In genomic region chr15:49855917-49856637, GRCh38 we compare ENCODE assay signal across 10 cellular contexts.
DNase-seq lines count a peak whose midpoint lies in the region; ATAC-seq and TF ChIP-seq lines count a peak whose summit lies in the region.
"Had no signal": no experiment of that assay in that cellular context is flagged by ENCODE, and none has a peak within 500 bp of the region (broad histone marks: within the 10 kb centered on the region; RNA-seq: fewer than 3 reads in every experiment).

No MANE protein-coding gene starts in this region.

- peaks cover 0 to 15% of the 10 kb centered on the region in 2 donors for H3K4me1 Mint-ChIP-seq in natural killer cell
- peaks cover 6 to 17% of the 10 kb centered on the region in 2 donors for H3K4me1 Mint-ChIP-seq in natural killer cell treated with Interleukin-12 subunit alpha and Interleukin-12 subunit beta and Interleukin-15 and Interleukin-18, amount 100 ng/mL, for 72 hours (ENCODE audit: low read depth in 2 of 2)

- intact Hi-C loops in natural killer cell (cut with micrococcal nuclease) (no loop called here), mucosa of descending colon (cut with DNase I, micrococcal nuclease) (no loop called here)

- H3K4me3 ChIP-seq in epithelial cell of esophagus (ENCODE audit: low read length): no peak overlapping the region
- no peak overlapping the region for H3K4me3 ChIP-seq in mucosa of descending colon

- TF ChIP-seq CTCF in natural killer cell (IDR thresholded peaks at IDR 0.05) (no peak), epithelial cell of esophagus (IDR thresholded peaks at IDR 0.05; ENCODE audit: insufficient read depth, low read depth, low read length, missing control alignments) (no peak), mucosa of descending colon (IDR thresholded peaks at IDR 0.05) (no peak)

- H3K9me3 ChIP-seq in mucosa of descending colon: no peaks in the 10 kb centered on the region

- H3K36me3 ChIP-seq in mucosa of descending colon (ENCODE audit: low read depth): no peaks in the 10 kb centered on the region

- H3K9me3 Mint-ChIP-seq in natural killer cell: no peaks in the 10 kb centered on the region
- no peaks in the 10 kb centered on the region for H3K9me3 Mint-ChIP-seq in natural killer cell treated with Interleukin-12 subunit alpha and Interleukin-12 subunit beta and Interleukin-15 and Interleukin-18, amount 100 ng/mL, for 72 hours
- H3K9me3 Mint-ChIP-seq: activated CD8-positive, alpha-beta T cell treated with anti-CD3 and anti-CD28 coated beads for 36 hours had no signal

- ATAC-seq in natural killer cell: no peak
- no peak for ATAC-seq in natural killer cell treated with Interleukin-12 subunit alpha and Interleukin-12 subunit beta and Interleukin-15 and Interleukin-18, amount 100 ng/mL, for 72 hours
- ATAC-seq in mucosa of descending colon: peak; percentile 25
- no peak for ATAC-seq in HG03045 (IDR thresholded peaks at IDR 0.05; ENCODE audit: unreplicated experiment)
- ATAC-seq: activated CD8-positive, alpha-beta T cell treated with anti-CD3 and anti-CD28 coated beads for 36 hours had no signal

- H3K4me3 Mint-ChIP-seq in natural killer cell: no peak overlapping the region
- no peak overlapping the region for H3K4me3 Mint-ChIP-seq in natural killer cell treated with Interleukin-12 subunit alpha and Interleukin-12 subunit beta and Interleukin-15 and Interleukin-18, amount 100 ng/mL, for 72 hours
- H3K4me3 Mint-ChIP-seq: activated CD8-positive, alpha-beta T cell treated with anti-CD3 and anti-CD28 coated beads for 36 hours; activated naive CD8-positive, alpha-beta T cell had no signal

- peaks cover 6% of the 10 kb centered on the region for H3K4me1 ChIP-seq in mucosa of descending colon (ENCODE audit: low read depth)

- DNase-seq in natural killer cell (no peak), epithelial cell of esophagus (ENCODE audit: low read depth) (peak; percentile 52), mucosa of descending colon (no peak), SW480 (ENCODE audit: low spot score) (no peak)
- DNase-seq in natural killer cell treated with Interleukin-12 subunit alpha and Interleukin-12 subunit beta and Interleukin-15 and Interleukin-18, amount 100 ng/mL, for 72 hours (ENCODE audit: low spot score): no peak
- DNase-seq in stimulated activated CD8-positive, alpha-beta memory T cell treated with anti-CD3 and anti-CD28 coated beads, Interleukin-4, amount 100 ng/mL, for 48 hours: no peak
- DNase-seq in central memory CD4-positive, alpha-beta T cell: no peak
- DNase-seq: activated CD8-positive, alpha-beta T cell treated with anti-CD3 and anti-CD28 coated beads for 36 hours had no signal

- H3K27me3 Mint-ChIP-seq in natural killer cell (ENCODE audit: low read depth in 2 of 2): no peaks in the 10 kb centered on the region
- H3K27me3 Mint-ChIP-seq in natural killer cell treated with Interleukin-12 subunit alpha and Interleukin-12 subunit beta and Interleukin-15 and Interleukin-18, amount 100 ng/mL, for 72 hours: no peaks in the 10 kb centered on the region
- H3K27me3 Mint-ChIP-seq: activated CD8-positive, alpha-beta T cell treated with anti-CD3 and anti-CD28 coated beads for 36 hours had no signal

- H3K27ac Mint-ChIP-seq in natural killer cell: peak overlapping the region; percentile 7 to 52
- peak overlapping the region in 1 of 2 donors; percentile 68 for H3K27ac Mint-ChIP-seq in natural killer cell treated with Interleukin-12 subunit alpha and Interleukin-12 subunit beta and Interleukin-15 and Interleukin-18, amount 100 ng/mL, for 72 hours
- H3K27ac Mint-ChIP-seq: activated CD8-positive, alpha-beta T cell treated with anti-CD3 and anti-CD28 coated beads for 36 hours; activated naive CD8-positive, alpha-beta T cell had no signal

- peaks cover 25% of the 10 kb centered on the region for H3K36me3 Mint-ChIP-seq in natural killer cell
- peaks cover 50% of the 10 kb centered on the region for H3K36me3 Mint-ChIP-seq in natural killer cell treated with Interleukin-12 subunit alpha and Interleukin-12 subunit beta and Interleukin-15 and Interleukin-18, amount 100 ng/mL, for 72 hours
- H3K36me3 Mint-ChIP-seq: activated naive CD8-positive, alpha-beta T cell had no signal
